ENCODE assay signal across 18 cellular contexts in the genomic region with DNA sequence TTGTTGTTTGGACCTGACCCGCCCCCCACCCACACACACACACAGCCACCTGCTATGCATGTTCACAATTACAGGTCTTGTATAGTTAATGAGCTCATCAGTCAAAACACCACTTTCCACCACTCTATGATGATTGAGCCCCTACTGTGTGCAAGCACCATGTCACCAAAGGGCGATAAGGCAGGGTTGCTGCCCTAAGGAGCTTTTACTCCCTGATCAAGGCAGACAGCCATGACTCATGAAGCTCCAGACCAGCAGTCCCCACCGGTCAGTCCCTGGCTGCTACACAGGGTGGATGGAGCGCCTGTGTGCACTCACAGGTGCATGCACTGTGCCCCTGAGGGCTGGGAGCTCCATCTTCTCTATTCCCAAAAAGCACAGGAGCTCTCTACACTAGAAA.
DNase-seq lines count a peak whose midpoint lies in the region; ATAC-seq and TF ChIP-seq lines count a peak whose summit lies in the region.
"Had no signal": no experiment of that assay in that cellular context is flagged by ENCODE, and none has a peak within 500 bp of the region (broad histone marks: within the 10 kb centered on the region; RNA-seq: fewer than 3 reads in every experiment).

No MANE protein-coding gene starts in this region.

- H3K27me3 ChIP-seq in BE2C = no peaks in the 10 kb centered on the region
- H3K27me3 ChIP-seq: Peyer's patch, SJCRH30 had no signal

- H3K27ac Mint-ChIP-seq in activated naive CD4-positive, alpha-beta T cell treated with anti-CD3 and anti-CD28 coated beads, Interleukin-2, amount 10 ng/mL, durations not matched to agents 7 days and 5 days = no peak overlapping the region
- H3K27ac Mint-ChIP-seq: B cell had no signal

- H3K36me3 Mint-ChIP-seq in activated naive CD4-positive, alpha-beta T cell treated with anti-CD3 and anti-CD28 coated beads, Interleukin-2, amount 10 ng/mL, durations not matched to agents 7 days and 5 days = no peaks in the 10 kb centered on the region

- no peak overlapping the region for H3K4me3 ChIP-seq in BE2C (ENCODE audit: low read depth, low read length)
- H3K4me3 ChIP-seq: A549, HAP-1, Peyer's patch, SJCRH30 had no signal

- no peak overlapping the region for H3K4me3 Mint-ChIP-seq in activated naive CD4-positive, alpha-beta T cell treated with anti-CD3 and anti-CD28 coated beads, Interleukin-2, amount 10 ng/mL, durations not matched to agents 7 days and 5 days
- H3K4me3 Mint-ChIP-seq: B cell had no signal

- H3K9me3 ChIP-seq in BE2C = no peaks in the 10 kb centered on the region
- H3K9me3 ChIP-seq: A549, HAP-1, Peyer's patch, SJCRH30 had no signal

- no peak for TF ChIP-seq CTCF in BE2C (IDR thresholded peaks at IDR 0.05; ENCODE audit: low read depth, low read length)

- no peaks in the 10 kb centered on the region for H3K36me3 ChIP-seq in BE2C
- H3K36me3 ChIP-seq: HAP-1, Peyer's patch, SJCRH30 had no signal

- DNase-seq in BE2C (peak; percentile 73), DMS79 treated with DMSO at 0.1 percent for 48 hours (lab: John Stamatoyannopoulos, UW) (peak; percentile 24), NCI-H2081 (lab: John Stamatoyannopoulos, UW) (peak; percentile 58 to 85), iPS-NIHi7 (ENCODE audit: extremely low spot score) (peak; percentile 28), T-helper 9 cell (no peak)
- no peak for DNase-seq in activated naive CD4-positive, alpha-beta T cell treated with anti-CD3 and anti-CD28 coated beads, Interleukin-2, amount 10 ng/mL, durations not matched to agents 7 days and 5 days
- DNase-seq: DMS 273 treated with DMSO at 0.1 percent for 48 hours, KBM-7, MM.1S, NCI-H1048, NCI-H774, Peyer's patch, SJCRH30, T-helper 1 cell had no signal

- ATAC-seq in HG02798 (IDR thresholded peaks at IDR 0.05; ENCODE audit: poor library complexity, unreplicated experiment) = no peak
- ATAC-seq: A549 had no signal

- CTCF ChIA-PET in activated naive CD4-positive, alpha-beta T cell treated with anti-CD3 and anti-CD28 coated beads, Interleukin-2, amount 10 ng/mL, durations not matched to agents 7 days and 5 days (lab: Charles Lee) = no interaction called here

- no peaks in the 10 kb centered on the region for H3K27me3 Mint-ChIP-seq in activated naive CD4-positive, alpha-beta T cell treated with anti-CD3 and anti-CD28 coated beads, Interleukin-2, amount 10 ng/mL, durations not matched to agents 7 days and 5 days

- H3K4me1 Mint-ChIP-seq in activated naive CD4-positive, alpha-beta T cell treated with anti-CD3 and anti-CD28 coated beads, Interleukin-2, amount 10 ng/mL, durations not matched to agents 7 days and 5 days = no peaks in the 10 kb centered on the region
- H3K4me1 Mint-ChIP-seq: B cell had no signal

- peaks cover 44% of the 10 kb centered on the region for H3K4me1 ChIP-seq in BE2C
- H3K4me1 ChIP-seq: A549, Peyer's patch, SJCRH30 had no signal

- H3K9me3 Mint-ChIP-seq in activated naive CD4-positive, alpha-beta T cell treated with anti-CD3 and anti-CD28 coated beads, Interleukin-2, amount 10 ng/mL, durations not matched to agents 7 days and 5 days = no peaks in the 10 kb centered on the region

Comparison
In these comparisons a context has a peak if more than half of its experiments do, and no peak if none do; other contexts are left out.
1. DNase-seq: peak in BE2C (single experiment), DMS79 treated with DMSO at 0.1 percent for 48 hours (single experiment), NCI-H2081 (2 of 2) and iPS-NIHi7 (single experiment); none in activated naive CD4-positive, alpha-beta T cell treated with anti-CD3 and anti-CD28 coated beads, Interleukin-2, amount 10 ng/mL, durations not matched to agents 7 days and 5 days (single experiment) and T-helper 9 cell (single experiment).